Comparison of ENCODE assay signal across 13 cellular contexts in the genomic region with DNA sequence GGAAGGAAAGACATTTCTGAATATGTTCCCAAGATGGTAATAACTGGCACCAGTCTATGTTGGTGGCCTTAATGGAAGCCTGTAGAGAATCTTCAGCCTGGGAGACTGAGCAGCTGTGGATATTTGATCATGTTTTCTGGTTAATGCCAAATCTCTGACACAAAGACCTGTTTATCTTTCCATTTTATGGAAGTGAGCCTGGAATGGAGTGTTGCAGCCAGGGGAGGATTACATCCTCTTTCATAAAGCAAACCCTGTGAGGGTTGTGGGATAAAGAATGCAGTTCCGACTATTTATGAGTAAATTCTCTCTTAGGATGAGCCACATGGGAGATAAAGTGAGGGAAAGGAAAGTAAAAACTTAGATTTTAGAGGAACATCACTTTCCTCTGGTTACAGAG.
DNase-seq lines count a peak whose midpoint lies in the region; ATAC-seq and TF ChIP-seq lines count a peak whose summit lies in the region.
"Had no signal": no experiment of that assay in that cellular context is flagged by ENCODE, and none has a peak within 500 bp of the region (broad histone marks: within the 10 kb centered on the region; RNA-seq: fewer than 3 reads in every experiment).

No MANE protein-coding gene starts in this region.

- ATAC-seq in stimulated activated naive CD8-positive, alpha-beta T cell treated with anti-CD3 and anti-CD28 coated beads, Interleukin-15, Interleukin-2, amounts not matched to agents 100 U/mL and 50 U/mL, for 24 hours, result no peak
- ATAC-seq: A549 had no signal

- POLR2A ChIA-PET in RWPE1 (lab: Yijun Ruan, JAX; ENCODE audit: low non-redundant PET), result no interaction called here

- TF ChIP-seq CTCF in nephron (IDR thresholded peaks at IDR 0.05; ENCODE audit: unreplicated experiment in 3 of 3), result no peak
- no peak for TF ChIP-seq CTCF in RWPE1 (conservative IDR thresholded peaks at IDR 0.05; ENCODE audit: low read depth)

- H3K4me1 Mint-ChIP-seq in nephron, result peaks cover 8% of the 10 kb centered on the region
- H3K4me1 Mint-ChIP-seq: CD4-positive, alpha-beta memory T cell had no signal

- H3K27ac ChIP-seq in RWPE1, result no peak overlapping the region
- H3K27ac ChIP-seq: A549, C4-2B had no signal

- CTCF ChIA-PET in RWPE1 (lab: Yijun Ruan, JAX), result no interaction called here

- no peak overlapping the region for H3K4me3 Mint-ChIP-seq in nephron
- H3K4me3 Mint-ChIP-seq: CD4-positive, alpha-beta memory T cell had no signal

- no peaks in the 10 kb centered on the region for H3K36me3 Mint-ChIP-seq in nephron (ENCODE audit: low read depth)
- H3K36me3 Mint-ChIP-seq: CD4-positive, alpha-beta memory T cell had no signal

- H3K27ac Mint-ChIP-seq in nephron, result peak overlapping the region in 2 of 3 experiments; percentile 33 to 53
- H3K27ac Mint-ChIP-seq: CD4-positive, alpha-beta memory T cell had no signal

- H3K9me3 Mint-ChIP-seq in nephron, result no peaks in the 10 kb centered on the region

- peaks cover 28% of the 10 kb centered on the region for H3K27me3 Mint-ChIP-seq in nephron (ENCODE audit: low read depth)
- H3K27me3 Mint-ChIP-seq: CD4-positive, alpha-beta memory T cell had no signal

- peak; percentile 59 for DNase-seq in NCI-H2029 treated with DMSO at 0.1 percent for 48 hours (lab: John Stamatoyannopoulos, UW)
- DNase-seq in NCI-H2196 treated with DMSO at 0.1 percent for 48 hours (lab: John Stamatoyannopoulos, UW; ENCODE audit: unreplicated experiment), result peak; percentile 42
- DNase-seq in RWPE1 (ENCODE audit: low spot score), result no peak
- DNase-seq in hypothalamus (lab: John Stamatoyannopoulos, UW), result no peak
- DNase-seq in stimulated activated naive CD8-positive, alpha-beta T cell treated with anti-CD3 and anti-CD28 coated beads, Interleukin-15, Interleukin-2, amounts not matched to agents 100 U/mL and 50 U/mL, for 24 hours, result no peak
- DNase-seq: BE2C; CD4-positive, alpha-beta memory T cell; DMS53; GF-D8; HCEC 1CT had no signal

Comparison
In these comparisons a context has a peak if more than half of its experiments do, and no peak if none do; other contexts are left out.
1. DNase-seq: peak in NCI-H2029 treated with DMSO at 0.1 percent for 48 hours (single experiment) and NCI-H2196 treated with DMSO at 0.1 percent for 48 hours (single experiment); none in RWPE1 (single experiment), hypothalamus (0 of 51) and stimulated activated naive CD8-positive, alpha-beta T cell treated with anti-CD3 and anti-CD28 coated beads, Interleukin-15, Interleukin-2, amounts not matched to agents 100 U/mL and 50 U/mL, for 24 hours (single experiment).